8 cellular contexts compared by ENCODE assay signal in the genomic region with DNA sequence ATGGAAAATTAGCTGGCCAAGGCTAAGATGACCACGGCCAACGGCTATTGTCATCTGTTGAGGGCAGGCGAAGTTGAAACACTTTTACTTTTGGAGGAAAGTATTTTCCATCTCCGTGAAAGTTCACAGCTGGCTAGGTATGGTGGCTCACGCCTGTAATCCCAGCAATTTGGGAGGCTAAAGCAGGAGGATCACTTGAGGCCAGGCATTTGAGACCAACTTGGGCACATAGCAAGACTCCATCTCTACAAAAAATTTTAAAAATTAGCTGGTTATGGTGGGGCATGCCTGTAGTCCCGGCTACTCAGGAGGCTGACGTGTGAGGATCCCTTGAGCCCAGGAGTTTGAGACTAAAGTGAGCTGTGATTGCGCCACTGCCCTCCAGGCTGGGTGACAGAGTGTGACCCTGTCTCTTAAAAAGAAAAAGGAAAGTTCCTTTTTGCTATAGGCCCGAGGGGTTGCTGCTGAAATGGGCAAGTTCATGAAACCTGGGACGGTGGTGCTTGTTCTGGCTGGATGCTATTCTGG.
"Had no signal": no experiment of that assay in that cellular context is flagged by ENCODE, and none has a peak within 500 bp of the region (broad histone marks: within the 10 kb centered on the region; RNA-seq: fewer than 3 reads in every experiment).

No MANE protein-coding gene starts in this region.

- H3K27ac ChIP-seq: HL-60 had no signal

- H3K4me3 Mint-ChIP-seq: GM23338, H9, HFFc6 had no signal

- H3K4me2 ChIP-seq: GM23338 had no signal

- ATAC-seq: GM23338, HepG2, K562 had no signal

- H3K27ac Mint-ChIP-seq: GM23338, H9, HFFc6 had no signal

- H3K4me3 ChIP-seq: GM23338, K562 had no signal

- DNase-seq: H9, HCEC 1CT, HFFc6, KG1 had no signal

- H3K9me3 Mint-ChIP-seq: GM23338, H9 had no signal

- H2AFZ ChIP-seq: GM23338 had no signal
